In genomic region chr1:71655604-71656003, GRCh38 we compare ENCODE assay signal across 3 cellular contexts.
"Had no signal": no experiment of that assay in that cellular context is flagged by ENCODE, and none has a peak within 500 bp of the region (broad histone marks: within the 10 kb centered on the region; RNA-seq: fewer than 3 reads in every experiment).

No MANE protein-coding gene starts in this region.

- ATAC-seq: GM12878 had no signal

- H3K4me3 ChIP-seq: GM12878 had no signal

- DNase-seq: GDM1, GF-D8 had no signal
